13 cellular contexts compared by ENCODE assay signal in the genomic region with DNA sequence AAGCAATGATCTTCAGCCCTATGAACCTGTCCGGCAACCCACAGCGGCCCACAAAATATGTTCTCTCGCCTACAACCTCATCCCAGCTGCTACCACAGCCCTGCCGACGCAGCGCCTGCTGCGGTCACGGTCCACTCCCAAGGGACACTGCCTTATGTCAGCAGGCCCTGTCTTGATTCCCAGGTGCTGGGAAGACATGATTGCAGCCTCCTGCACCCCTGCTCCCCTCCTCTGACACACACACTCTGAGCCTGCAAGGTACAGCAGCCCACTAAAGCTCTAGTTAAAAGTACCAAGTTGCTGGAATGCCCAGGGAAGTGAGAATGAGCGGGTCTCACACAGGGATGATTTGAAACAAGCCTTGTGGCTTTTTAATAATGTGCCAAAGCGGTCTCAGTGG.
A peak's percentile ranks its signal among the peaks of the same experiment; 100 is the strongest.
DNase-seq lines count a peak whose midpoint lies in the region; ATAC-seq and TF ChIP-seq lines count a peak whose summit lies in the region.
"Had no signal": no experiment of that assay in that cellular context is flagged by ENCODE, and none has a peak within 500 bp of the region (broad histone marks: within the 10 kb centered on the region; RNA-seq: fewer than 3 reads in every experiment).

No MANE protein-coding gene starts in this region.

- H3K27ac Mint-ChIP-seq in type B pancreatic cell = peak overlapping the region; percentile 29
- H3K27ac Mint-ChIP-seq: CD4-positive, CD25-positive, alpha-beta regulatory T cell had no signal

- no peak overlapping the region for H3K4me3 Mint-ChIP-seq in type B pancreatic cell
- H3K4me3 Mint-ChIP-seq: CD4-positive, CD25-positive, alpha-beta regulatory T cell had no signal

- H3K27me3 ChIP-seq in dorsolateral prefrontal cortex = no peaks in the 10 kb centered on the region
- H3K27me3 ChIP-seq: hepatocyte had no signal

- TF ChIP-seq CTCF in NB4 (IDR thresholded peaks at IDR 0.05; ENCODE audit: low read depth, low read length) (no peak), dorsolateral prefrontal cortex (IDR thresholded peaks at IDR 0.05 in 54 of 56, conservative IDR thresholded peaks at IDR 0.05 in 2 of 56; ENCODE audit: low read depth in 1 of 56, partially characterized antibody in 56 of 56) (no peak), type B pancreatic cell (conservative IDR thresholded peaks at IDR 0.05) (no peak)

- DNase-seq in NB4 (ENCODE audit: low read depth) (peak; percentile 28), dorsolateral prefrontal cortex (no peak), type B pancreatic cell (ENCODE audit: extremely low spot score, unreplicated experiment) (no peak)
- DNase-seq in stimulated activated CD4-positive, alpha-beta T cell treated with anti-CD3 and anti-CD28 coated beads, Interleukin-2, amount 100 ng/mL, for 48 hours = no peak
- DNase-seq in activated CD4-positive, alpha-beta T cell treated with anti-CD3 and anti-CD28 coated beads for 1 hour = no peak
- no peak for DNase-seq in NK-92 treated with Interleukin-12 subunit alpha and Interleukin-12 subunit beta, amount 100 ng/mL, for 24 hours (lab: John Stamatoyannopoulos, UW)
- DNase-seq: activated CD4-positive, alpha-beta T cell treated with anti-CD3 and anti-CD28 coated beads, Interleukin-2, amount 50 U/mL, for 48 hours; CD4-positive, CD25-positive, alpha-beta regulatory T cell; NCI-H1930 had no signal

- H3K4me3 ChIP-seq in NB4 (ENCODE audit: low read depth, low read length) (no peak overlapping the region), dorsolateral prefrontal cortex (no peak overlapping the region)
- H3K4me3 ChIP-seq: coronary artery, hepatocyte, prostate gland had no signal

- TF ChIP-seq POLR2A in NB4 (IDR thresholded peaks at IDR 0.05; ENCODE audit: extremely low read depth, insufficient read length) = no peak

- peak; percentile 69 for ATAC-seq in GM19438 (IDR thresholded peaks at IDR 0.05; ENCODE audit: low read depth, unreplicated experiment)

- no peaks in the 10 kb centered on the region for H3K27me3 Mint-ChIP-seq in type B pancreatic cell
- H3K27me3 Mint-ChIP-seq: CD4-positive, CD25-positive, alpha-beta regulatory T cell had no signal

- H3K4me1 Mint-ChIP-seq in type B pancreatic cell (ENCODE audit: unreplicated experiment) = peaks cover 29% of the 10 kb centered on the region
- H3K4me1 Mint-ChIP-seq: CD4-positive, CD25-positive, alpha-beta regulatory T cell had no signal

- intact Hi-C loops in dorsolateral prefrontal cortex (cut with DNase I) = loop anchor here (10.0 kb wide), 1 partner anchor 278 kb away; no protein-coding TSS in a partner anchor

- H3K9me3 Mint-ChIP-seq in type B pancreatic cell = no peaks in the 10 kb centered on the region

- peaks cover 7% of the 10 kb centered on the region for H3K36me3 Mint-ChIP-seq in type B pancreatic cell
- H3K36me3 Mint-ChIP-seq: CD4-positive, CD25-positive, alpha-beta regulatory T cell had no signal

- peak overlapping the region in 49 of 59 donors; percentile 14 to 83 (median 57) for H3K27ac ChIP-seq in dorsolateral prefrontal cortex
- H3K27ac ChIP-seq: coronary artery, hepatocyte, prostate gland had no signal
